ENCODE assay signal across 14 cellular contexts in genomic region chr9:77020438-77021264, GRCh38. TPM values are rescaled to one million over a fixed set of nuclear protein-coding genes. Genes with fewer than 3 reads are reported as not detected.
DNase-seq lines count a peak whose midpoint lies in the region; ATAC-seq and TF ChIP-seq lines count a peak whose summit lies in the region.
"Had no signal": no experiment of that assay in that cellular context is flagged by ENCODE, and none has a peak within 500 bp of the region (broad histone marks: within the 10 kb centered on the region; RNA-seq: fewer than 3 reads in every experiment).

No MANE protein-coding gene starts in this region.

- CTCF ChIA-PET in IMR-90 (lab: Yijun Ruan, JAX) = no interaction called here

- TF ChIP-seq RAD21 in IMR-90 (IDR thresholded peaks at IDR 0.05; ENCODE audit: low read length) = no peak

- H3K79me2 ChIP-seq in trophoblast cell (ENCODE audit: control insufficient read depth, insufficient read depth, low read length, poor library complexity) = no peaks in the 10 kb centered on the region

- 3% methylated on average over 15 of the region's 66 CpGs; no CpG with 5 or more reads in 1 of the 2 experiments for WGBS in IMR-90 (ENCODE audit: extremely low coverage in 2 of 2, insufficient read length in 1 of 2), 2 experiments
- WGBS in trophoblast cell (ENCODE audit: extremely low coverage, insufficient coverage, insufficient read length) = no CpG with 5 or more reads among the region's 66 CpGs

- H3K23ac ChIP-seq in IMR-90 (ENCODE audit: low read depth, low read length) = no peak overlapping the region
- H3K23ac ChIP-seq in trophoblast cell (ENCODE audit: low read length) = no peak overlapping the region

- H3K4me1 Mint-ChIP-seq in endothelial cell (ENCODE audit: unreplicated experiment) = peaks cover 26% of the 10 kb centered on the region

- H4K12ac ChIP-seq in trophoblast cell (ENCODE audit: low read depth, low read length) = peak overlapping the region; percentile 55

- peaks cover 42% of the 10 kb centered on the region for H3K27me3 Mint-ChIP-seq in endothelial cell (ENCODE audit: unreplicated experiment)

- H3K36me3 Mint-ChIP-seq in endothelial cell (ENCODE audit: low read depth, unreplicated experiment) = peaks cover 7% of the 10 kb centered on the region

- no peak overlapping the region for H2BK5ac ChIP-seq in IMR-90 (ENCODE audit: low read depth, low read length, poor library complexity, severe bottlenecking)
- no peak overlapping the region for H2BK5ac ChIP-seq in trophoblast cell (ENCODE audit: low read depth, low read length, poor library complexity)

- H4K8ac ChIP-seq in IMR-90 (ENCODE audit: low read depth in 2 of 2, low read length in 2 of 2) = no peak overlapping the region
- no peak overlapping the region for H4K8ac ChIP-seq in trophoblast cell (ENCODE audit: low read depth, low read length)

- H2BK15ac ChIP-seq in IMR-90 (ENCODE audit: low read depth, low read length) = no peak overlapping the region

- H3K56ac ChIP-seq in IMR-90 (ENCODE audit: extremely low read depth, insufficient read depth, low read length) = no peak overlapping the region

- H3K4me1 ChIP-seq in IMR-90 (ENCODE audit: control insufficient read depth, insufficient read depth, low read length) (no peaks in the 10 kb centered on the region; the same call in 1 of the 2 replicates), trophoblast cell (ENCODE audit: control insufficient read depth in 1 of 2, insufficient read depth in 2 of 2, low read length in 2 of 2) (peaks cover 13 to 21% of the 10 kb centered on the region in 2 experiments)

- no peak overlapping the region for H3K9ac ChIP-seq in IMR-90 (ENCODE audit: low read depth, low read length)
- H3K9ac ChIP-seq in trophoblast cell (ENCODE audit: low read length) = no peak overlapping the region

- no peak overlapping the region for H3K27ac Mint-ChIP-seq in endothelial cell (ENCODE audit: unreplicated experiment)

- ATAC-seq in IMR-90 (ENCODE audit: low read depth) = peak; percentile 15; the same call in 1 of the 2 replicates
- no peak for ATAC-seq in GM21381 (IDR thresholded peaks at IDR 0.05; ENCODE audit: unreplicated experiment)

- H2AK9ac ChIP-seq in IMR-90 (replicated peaks; ENCODE audit: low read depth, low read length, poor library complexity) = no peak overlapping the region

- no peaks in the 10 kb centered on the region for H4K20me1 ChIP-seq in IMR-90 (ENCODE audit: insufficient read depth, low read length)

- H2BK20ac ChIP-seq in IMR-90 (ENCODE audit: low read depth, low read length) = no peak overlapping the region

- H3K4me3 Mint-ChIP-seq in endothelial cell (ENCODE audit: unreplicated experiment) = no peak overlapping the region

- H3K14ac ChIP-seq in IMR-90 (replicated peaks; ENCODE audit: low read depth, low read length) = no peak overlapping the region
- no peak overlapping the region for H3K14ac ChIP-seq in trophoblast cell (ENCODE audit: low read length)

- no peak overlapping the region for H3K27ac ChIP-seq in IMR-90 (ENCODE audit: insufficient read depth, low read length)
- no peak overlapping the region for H3K27ac ChIP-seq in trophoblast cell (ENCODE audit: low read depth, low read length)
- H3K27ac ChIP-seq: esophagus squamous epithelium had no signal

- BruUV-seq in IMR-90 (replicated peaks; lab: Mats Ljungman, UMichigan) = no TSS peak

- H2AK5ac ChIP-seq in IMR-90 (ENCODE audit: low read depth, low read length) (no peak overlapping the region), trophoblast cell (ENCODE audit: low read length) (no peak overlapping the region)

- H3K36me3 ChIP-seq in IMR-90 (ENCODE audit: control insufficient read depth, insufficient read depth, low read length) = no peaks in the 10 kb centered on the region
- no peaks in the 10 kb centered on the region for H3K36me3 ChIP-seq in trophoblast cell (ENCODE audit: control insufficient read depth in 1 of 2, insufficient read depth in 2 of 2, low read length in 2 of 2)
- H3K36me3 ChIP-seq: esophagus squamous epithelium had no signal

- in situ Hi-C loops in IMR-90 (cut with MboI; ENCODE audit: low sequenced_read_pairs) = no loop called here

- H3K79me1 ChIP-seq in IMR-90 (ENCODE audit: low read depth in 1 of 2, low read length in 2 of 2) (no peaks in the 10 kb centered on the region), trophoblast cell (ENCODE audit: low read length) (no peaks in the 10 kb centered on the region)

- H4K5ac ChIP-seq in IMR-90 (ENCODE audit: low read depth, low read length) = no peak overlapping the region

- H2BK12ac ChIP-seq in trophoblast cell (ENCODE audit: low read length) = no peak overlapping the region

- H4K91ac ChIP-seq in IMR-90 (ENCODE audit: insufficient read depth, low read depth, low read length) (no peak overlapping the region), trophoblast cell (ENCODE audit: low read depth, low read length) (no peak overlapping the region)

- intact Hi-C loops in IMR-90 (cut with micrococcal nuclease) = no loop called here

- TF ChIP-seq POLR2A in IMR-90 (IDR thresholded peaks at IDR 0.05; ENCODE audit: low read depth, low read length) = no peak

- TF ChIP-seq CTCF in IMR-90 (conservative IDR thresholded peaks at IDR 0.05; ENCODE audit: low read depth, low read length) = no peak
- TF ChIP-seq CTCF in endothelial cell (IDR thresholded peaks at IDR 0.05; ENCODE audit: unreplicated experiment) = no peak

- peaks cover 21% of the 10 kb centered on the region for H3K9me3 ChIP-seq in IMR-90 (ENCODE audit: control insufficient read depth, insufficient read depth, low read length)
- H3K9me3 ChIP-seq in trophoblast cell (ENCODE audit: insufficient read depth, low read depth, low read length) = peaks cover 5% of the 10 kb centered on the region
- H3K9me3 ChIP-seq: esophagus squamous epithelium had no signal

- no peak overlapping the region for H3K4me3 ChIP-seq in IMR-90 (ENCODE audit: insufficient read depth, low read depth, low read length)
- H3K4me3 ChIP-seq in trophoblast cell (ENCODE audit: low read depth, low read length) = no peak overlapping the region

- POLR2A ChIA-PET in IMR-90 (lab: Charles Lee; ENCODE audit: unreplicated experiment) = no interaction called here

- no peaks in the 10 kb centered on the region for H3K9me1 ChIP-seq in IMR-90 (ENCODE audit: insufficient read depth, low read length)

- H3K27me3 ChIP-seq in IMR-90 (ENCODE audit: control insufficient read depth, insufficient read depth, low read length) (peaks cover 92% of the 10 kb centered on the region), trophoblast cell (ENCODE audit: insufficient read depth, low read length) (peaks cover 84% of the 10 kb centered on the region)

- H3K4me2 ChIP-seq in IMR-90 (ENCODE audit: low read depth, low read length) (no peak overlapping the region; the same call in 1 of the 2 replicates), trophoblast cell (ENCODE audit: low read length) (peak overlapping the region; percentile 35)

- H3K4ac ChIP-seq in IMR-90 (ENCODE audit: low read depth, low read length) (no peak overlapping the region), trophoblast cell (ENCODE audit: low read depth, low read length) (no peak overlapping the region)

- peaks cover 6% of the 10 kb centered on the region for H3K9me3 Mint-ChIP-seq in endothelial cell (ENCODE audit: unreplicated experiment)

- dilution Hi-C loops in IMR-90 (cut with HindIII; ENCODE audit: low sequenced_read_pairs, unreplicated experiment) = no loop called here

- no peak overlapping the region for H3K18ac ChIP-seq in IMR-90 (ENCODE audit: low read depth, low read length)
- no peak overlapping the region for H3K18ac ChIP-seq in trophoblast cell (ENCODE audit: low read length)

- DNase-seq in NCI-H748 (lab: John Stamatoyannopoulos, UW; ENCODE audit: unreplicated experiment) (peak; percentile 77), NCI-H748 treated with DMSO at 0.1 percent for 48 hours (lab: John Stamatoyannopoulos, UW) (no peak), IMR-90 (no peak), endothelial cell (ENCODE audit: low spot score) (peak; percentile 28), trophoblast cell (no peak), NCI-H446 treated with DMSO at 0.1 percent for 48 hours (lab: John Stamatoyannopoulos, UW) (no peak), SK-N-DZ (ENCODE audit: low spot score) (no peak)
- DNase-seq: activated effector memory CD4-positive, alpha-beta T cell treated with anti-CD3 and anti-CD28 coated beads, Interleukin-2, amount 50 U/mL, for 16 hours; esophagus squamous epithelium; GOT3; NCI-H1694 treated with DMSO at 0.1 percent for 48 hours had no signal

- H2BK120ac ChIP-seq in IMR-90 (ENCODE audit: low read depth, low read length) (no peak overlapping the region), trophoblast cell (ENCODE audit: insufficient read depth, low read length, poor library complexity) (no peak overlapping the region)

- H2AFZ ChIP-seq in IMR-90 (replicated peaks; ENCODE audit: low read length, poor library complexity) (peak overlapping the region; percentile 16), trophoblast cell (ENCODE audit: insufficient read depth, low read length, poor library complexity) (no peak overlapping the region)

TF ChIP-seq in IMR-90, 13 proteins besides CTCF, POLR2A, EP300 and RAD21 (continues in another document):
- TF ChIP-seq CEBPB (IDR thresholded peaks at IDR 0.05; ENCODE audit: low read depth, low read length) (no peak), SMC3 (IDR thresholded peaks at IDR 0.05; ENCODE audit: low read depth, low read length) (no peak), MXI1 (IDR thresholded peaks at IDR 0.05; ENCODE audit: borderline replicate concordance, low read depth, low read length) (no peak), CHD1 (IDR thresholded peaks at IDR 0.05; ENCODE audit: low read depth, low read length) (no peak), FOS (IDR thresholded peaks at IDR 0.05; ENCODE audit: low read depth, low read length) (no peak), BHLHE40 (IDR thresholded peaks at IDR 0.05; ENCODE audit: low read depth, low read length) (no peak), USF2 (IDR thresholded peaks at IDR 0.05; ENCODE audit: low read depth, low read length) (no peak), RFX5 (IDR thresholded peaks at IDR 0.05; ENCODE audit: low read depth, low read length) (no peak)

RNA-seq across cellular contexts. Expression of gene FOXB2, which starts 1.2 kb away (rescaled TPM):
- total RNA-seq in IMR-90 (2012; rRNA removed) (not detected in 2 replicates), endothelial cell (ENCODE audit: unreplicated experiment) (not detected)
- not detected in 2 replicates for polyA plus RNA-seq in IMR-90 (2012; rRNA removed)
- polyA plus RNA-seq in IMR-90 (2012; cell fraction: cytosol; rRNA removed) = not detected in 2 replicates
- not detected in 2 replicates for polyA plus RNA-seq in IMR-90 (2012; cell fraction: nucleus; rRNA removed; ENCODE audit: low replicate concordance)
- polyA plus RNA-seq in trophoblast cell (2013) = not detected in 2 replicates
- polyA plus RNA-seq in SK-N-DZ (2014; cell fraction: cytosol; rRNA removed) = not detected in 2 replicates
- polyA plus RNA-seq in SK-N-DZ (2014; cell fraction: nucleus; rRNA removed) = not detected in 2 replicates
- total RNA-seq: esophagus squamous epithelium, mesenteric fat pad had no signal
- polyA plus RNA-seq: AG04450 had no signal

Comparison
In these comparisons a context has a peak if more than half of its experiments do, and no peak if none do; other contexts are left out.
1. DNase-seq: peak in NCI-H748 (single experiment) and endothelial cell (single experiment); none in NCI-H748 treated with DMSO at 0.1 percent for 48 hours (single experiment), IMR-90 (single experiment), trophoblast cell (0 of 2), NCI-H446 treated with DMSO at 0.1 percent for 48 hours (single experiment) and SK-N-DZ (single experiment).